Comparison of ENCODE assay signal across 1 cellular context in genomic region chr12:24078318-24078765, GRCh38.
TF ChIP-seq lines count a peak whose summit lies in the region.

No MANE protein-coding gene starts in this region.

TF ChIP-seq in HepG2, 621 proteins besides CTCF, POLR2A, EP300 and RAD21 (continued from another document and continues in another):
- TF ChIP-seq, protein P1, sequence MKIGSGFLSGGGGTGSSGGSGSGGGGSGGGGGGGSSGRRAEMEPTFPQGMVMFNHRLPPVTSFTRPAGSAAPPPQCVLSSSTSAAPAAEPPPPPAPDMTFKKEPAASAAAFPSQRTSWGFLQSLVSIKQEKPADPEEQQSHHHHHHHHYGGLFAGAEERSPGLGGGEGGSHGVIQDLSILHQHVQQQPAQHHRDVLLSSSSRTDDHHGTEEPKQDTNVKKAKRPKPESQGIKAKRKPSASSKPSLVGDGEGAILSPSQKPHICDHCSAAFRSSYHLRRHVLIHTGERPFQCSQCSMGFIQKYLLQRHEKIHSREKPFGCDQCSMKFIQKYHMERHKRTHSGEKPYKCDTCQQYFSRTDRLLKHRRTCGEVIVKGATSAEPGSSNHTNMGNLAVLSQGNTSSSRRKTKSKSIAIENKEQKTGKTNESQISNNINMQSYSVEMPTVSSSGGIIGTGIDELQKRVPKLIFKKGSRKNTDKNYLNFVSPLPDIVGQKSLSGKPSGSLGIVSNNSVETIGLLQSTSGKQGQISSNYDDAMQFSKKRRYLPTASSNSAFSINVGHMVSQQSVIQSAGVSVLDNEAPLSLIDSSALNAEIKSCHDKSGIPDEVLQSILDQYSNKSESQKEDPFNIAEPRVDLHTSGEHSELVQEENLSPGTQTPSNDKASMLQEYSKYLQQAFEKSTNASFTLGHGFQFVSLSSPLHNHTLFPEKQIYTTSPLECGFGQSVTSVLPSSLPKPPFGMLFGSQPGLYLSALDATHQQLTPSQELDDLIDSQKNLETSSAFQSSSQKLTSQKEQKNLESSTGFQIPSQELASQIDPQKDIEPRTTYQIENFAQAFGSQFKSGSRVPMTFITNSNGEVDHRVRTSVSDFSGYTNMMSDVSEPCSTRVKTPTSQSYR (CRISPR knock-in tag; IDR thresholded peaks at IDR 0.05; ENCODE audit: borderline replicate concordance) = 0 out of 2 replicates have a peak, but pooled peaks have one; percentile 54
- TF ChIP-seq ARNTL (CRISPR knock-in tag; IDR thresholded peaks at IDR 0.05) = no peak
- TF ChIP-seq, protein P2, sequence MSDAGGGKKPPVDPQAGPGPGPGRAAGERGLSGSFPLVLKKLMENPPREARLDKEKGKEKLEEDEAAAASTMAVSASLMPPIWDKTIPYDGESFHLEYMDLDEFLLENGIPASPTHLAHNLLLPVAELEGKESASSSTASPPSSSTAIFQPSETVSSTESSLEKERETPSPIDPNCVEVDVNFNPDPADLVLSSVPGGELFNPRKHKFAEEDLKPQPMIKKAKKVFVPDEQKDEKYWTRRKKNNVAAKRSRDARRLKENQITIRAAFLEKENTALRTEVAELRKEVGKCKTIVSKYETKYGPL (CRISPR knock-in tag; IDR thresholded peaks at IDR 0.05) = no peak
- TF ChIP-seq FOSL1 (CRISPR knock-in tag; IDR thresholded peaks at IDR 0.05; ENCODE audit: borderline replicate concordance) = peak; percentile 13; the same call in 1 of the 2 replicates
- TF ChIP-seq E2F5 (CRISPR knock-in tag; conservative IDR thresholded peaks at IDR 0.05) = no peak
- peak; percentile 50; the same call in 1 of the 2 replicates for TF ChIP-seq NCOR1 (IDR thresholded peaks at IDR 0.05; ENCODE audit: borderline replicate concordance, low read length)
- peak; percentile 68 for TF ChIP-seq ATF7 (IDR thresholded peaks at IDR 0.05)
- TF ChIP-seq ATF7 (CRISPR knock-in tag; IDR thresholded peaks at IDR 0.05) = no peak; the same call in 1 of the 2 replicates
- no peak for TF ChIP-seq ZBTB37 (CRISPR knock-in tag; IDR thresholded peaks at IDR 0.05)
- peak; percentile 85 for TF ChIP-seq PHF5A (CRISPR knock-in tag; IDR thresholded peaks at IDR 0.05; ENCODE audit: low read depth, unreplicated experiment)
- TF ChIP-seq JUN (CRISPR knock-in tag; IDR thresholded peaks at IDR 0.05) = peak; percentile 67; the same call in 1 of the 2 replicates
- TF ChIP-seq, protein P3, sequence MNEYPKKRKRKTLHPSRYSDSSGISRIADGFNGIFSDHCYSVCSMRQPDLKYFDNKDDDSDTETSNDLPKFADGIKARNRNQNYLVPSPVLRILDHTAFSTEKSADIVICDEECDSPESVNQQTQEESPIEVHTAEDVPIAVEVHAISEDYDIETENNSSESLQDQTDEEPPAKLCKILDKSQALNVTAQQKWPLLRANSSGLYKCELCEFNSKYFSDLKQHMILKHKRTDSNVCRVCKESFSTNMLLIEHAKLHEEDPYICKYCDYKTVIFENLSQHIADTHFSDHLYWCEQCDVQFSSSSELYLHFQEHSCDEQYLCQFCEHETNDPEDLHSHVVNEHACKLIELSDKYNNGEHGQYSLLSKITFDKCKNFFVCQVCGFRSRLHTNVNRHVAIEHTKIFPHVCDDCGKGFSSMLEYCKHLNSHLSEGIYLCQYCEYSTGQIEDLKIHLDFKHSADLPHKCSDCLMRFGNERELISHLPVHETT (CRISPR knock-in tag; conservative IDR thresholded peaks at IDR 0.05) = no peak
- no peak for TF ChIP-seq PBX2 (CRISPR knock-in tag; IDR thresholded peaks at IDR 0.05)
- TF ChIP-seq MEIS1 (CRISPR knock-in tag; IDR thresholded peaks at IDR 0.05; ENCODE audit: borderline replicate concordance) = peak; percentile 58; the same call in 1 of the 2 replicates
- peak; percentile 63; the same call in 1 of the 2 replicates for TF ChIP-seq FOXK2 (IDR thresholded peaks at IDR 0.05)
- TF ChIP-seq ZBTB1 (CRISPR knock-in tag; IDR thresholded peaks at IDR 0.05; ENCODE audit: borderline replicate concordance) = no peak
- peak; percentile 79 for TF ChIP-seq ZNF205 (CRISPR knock-in tag; IDR thresholded peaks at IDR 0.05)
- peak; percentile 98 for TF ChIP-seq TBX2 (CRISPR knock-in tag; IDR thresholded peaks at IDR 0.05; ENCODE audit: borderline replicate concordance)
- 0 out of 2 replicates have a peak, but pooled peaks have one; percentile 33 for TF ChIP-seq ZNF124 (CRISPR knock-in tag; IDR thresholded peaks at IDR 0.05)
- TF ChIP-seq SOX5 (CRISPR knock-in tag; IDR thresholded peaks at IDR 0.05; ENCODE audit: borderline replicate concordance) = peak; percentile 91
- peak; percentile 83 for TF ChIP-seq PPARG (CRISPR knock-in tag; conservative IDR thresholded peaks at IDR 0.05)
- no peak for TF ChIP-seq IRX3 (CRISPR knock-in tag; IDR thresholded peaks at IDR 0.05; ENCODE audit: borderline replicate concordance, low read depth)
- TF ChIP-seq ZMYM2 (CRISPR knock-in tag; IDR thresholded peaks at IDR 0.05) = peak; percentile 39; the same call in 1 of the 2 replicates
- peak; percentile 82 for TF ChIP-seq FOSL2 (CRISPR knock-in tag; IDR thresholded peaks at IDR 0.05)
- peak; percentile 95 for TF ChIP-seq PITX1 (CRISPR knock-in tag; IDR thresholded peaks at IDR 0.05)
- TF ChIP-seq KDM1A (CRISPR knock-in tag; IDR thresholded peaks at IDR 0.05) = 0 out of 2 replicates have a peak, but pooled peaks have one; percentile 41
- no peak for TF ChIP-seq KLF12 (CRISPR knock-in tag; IDR thresholded peaks at IDR 0.05; ENCODE audit: borderline replicate concordance)
- TF ChIP-seq MZF1 (CRISPR knock-in tag; IDR thresholded peaks at IDR 0.05; ENCODE audit: borderline replicate concordance) = no peak
- peak; percentile 91 for TF ChIP-seq SP140L (CRISPR knock-in tag; IDR thresholded peaks at IDR 0.05; ENCODE audit: borderline replicate concordance)
- TF ChIP-seq, protein P4, sequence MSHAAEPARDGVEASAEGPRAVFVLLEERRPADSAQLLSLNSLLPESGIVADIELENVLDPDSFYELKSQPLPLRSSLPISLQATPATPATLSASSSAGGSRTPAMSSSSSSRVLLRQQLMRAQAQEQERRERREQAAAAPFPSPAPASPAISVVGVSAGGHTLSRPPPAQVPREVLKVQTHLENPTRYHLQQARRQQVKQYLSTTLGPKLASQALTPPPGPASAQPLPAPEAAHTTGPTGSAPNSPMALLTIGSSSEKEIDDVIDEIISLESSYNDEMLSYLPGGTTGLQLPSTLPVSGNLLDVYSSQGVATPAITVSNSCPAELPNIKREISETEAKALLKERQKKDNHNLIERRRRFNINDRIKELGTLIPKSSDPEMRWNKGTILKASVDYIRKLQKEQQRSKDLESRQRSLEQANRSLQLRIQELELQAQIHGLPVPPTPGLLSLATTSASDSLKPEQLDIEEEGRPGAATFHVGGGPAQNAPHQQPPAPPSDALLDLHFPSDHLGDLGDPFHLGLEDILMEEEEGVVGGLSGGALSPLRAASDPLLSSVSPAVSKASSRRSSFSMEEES (CRISPR knock-in tag; IDR thresholded peaks at IDR 0.05) = peak; percentile 82
- TF ChIP-seq ZNF335 (CRISPR knock-in tag; IDR thresholded peaks at IDR 0.05) = peak; percentile 98
- TF ChIP-seq FOXA3 (CRISPR knock-in tag; IDR thresholded peaks at IDR 0.05) = peak; percentile 82
- peak; percentile 83; the same call in 1 of the 2 replicates for TF ChIP-seq RERE (CRISPR knock-in tag; IDR thresholded peaks at IDR 0.05; ENCODE audit: low read depth)
- TF ChIP-seq, protein P5, sequence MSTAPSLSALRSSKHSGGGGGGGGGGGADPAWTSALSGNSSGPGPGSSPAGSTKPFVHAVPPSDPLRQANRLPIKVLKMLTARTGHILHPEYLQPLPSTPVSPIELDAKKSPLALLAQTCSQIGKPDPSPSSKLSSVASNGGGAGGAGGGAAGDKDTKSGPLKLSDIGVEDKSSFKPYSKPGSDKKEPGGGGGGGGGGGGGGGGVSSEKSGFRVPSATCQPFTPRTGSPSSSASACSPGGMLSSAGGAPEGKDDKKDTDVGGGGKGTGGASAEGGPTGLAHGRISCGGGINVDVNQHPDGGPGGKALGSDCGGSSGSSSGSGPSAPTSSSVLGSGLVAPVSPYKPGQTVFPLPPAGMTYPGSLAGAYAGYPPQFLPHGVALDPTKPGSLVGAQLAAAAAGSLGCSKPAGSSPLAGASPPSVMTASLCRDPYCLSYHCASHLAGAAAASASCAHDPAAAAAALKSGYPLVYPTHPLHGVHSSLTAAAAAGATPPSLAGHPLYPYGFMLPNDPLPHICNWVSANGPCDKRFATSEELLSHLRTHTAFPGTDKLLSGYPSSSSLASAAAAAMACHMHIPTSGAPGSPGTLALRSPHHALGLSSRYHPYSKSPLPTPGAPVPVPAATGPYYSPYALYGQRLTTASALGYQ (CRISPR knock-in tag; IDR thresholded peaks at IDR 0.05) = peak; percentile 59; the same call in 1 of the 2 replicates
- TF ChIP-seq ZNF747 (CRISPR knock-in tag; IDR thresholded peaks at IDR 0.05; ENCODE audit: borderline replicate concordance) = peak; percentile 41; the same call in 1 of the 2 replicates
